Comparison of ENCODE assay signal across 7 cellular contexts in the genomic region with DNA sequence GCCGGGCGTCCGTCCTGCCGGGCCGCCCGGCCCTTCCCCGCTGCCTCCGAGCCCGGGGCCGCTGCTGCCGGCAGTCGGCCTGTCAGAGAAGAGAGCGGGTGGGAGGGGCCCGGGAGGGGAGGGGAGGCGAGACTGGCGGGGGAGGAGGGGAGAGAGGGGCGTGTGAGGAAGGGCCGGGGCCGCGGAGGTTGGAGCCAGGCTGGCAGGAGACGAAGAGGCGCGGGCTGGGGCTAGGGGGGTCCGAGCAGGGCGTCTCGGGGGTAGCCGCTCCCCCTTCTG. TPM values are rescaled to one million over a fixed set of nuclear protein-coding genes. Genes with fewer than 3 reads are reported as not detected.
DNase-seq lines count a peak whose midpoint lies in the region; ATAC-seq and TF ChIP-seq lines count a peak whose summit lies in the region.

No MANE protein-coding gene starts in this region.

- no peaks in the 10 kb centered on the region for H3K9me3 ChIP-seq in HUES6 (ENCODE audit: control insufficient read depth, insufficient read depth, low read depth, low read length)
- no peaks in the 10 kb centered on the region for H3K9me3 ChIP-seq in skeletal muscle tissue (ENCODE audit: control insufficient read depth in 3 of 3, low read length in 3 of 3)

- H3K4me1 ChIP-seq in HUES6 (ENCODE audit: control insufficient read depth, insufficient read depth, low read length) (peaks cover 9% of the 10 kb centered on the region), skeletal muscle tissue (ENCODE audit: control insufficient read depth in 3 of 3, insufficient read depth in 3 of 3, low read length in 3 of 3) (peaks cover 11 to 17% (median 13%) of the 10 kb centered on the region in 3 donors)

- no peak for TF ChIP-seq CTCF in GM10248 (IDR thresholded peaks at IDR 0.05; ENCODE audit: control extremely low read depth, extremely low read depth, low read depth, missing control alignments)

- ATAC-seq in GM21423 (IDR thresholded peaks at IDR 0.05; ENCODE audit: unreplicated experiment) (peak; percentile 22), left ventricle myocardium superior (peak; percentile 79)
- ATAC-seq in activated T-cell treated with anti-CD3 and anti-CD28 coated beads, Interleukin-2, amount 50 U/mL, for 4 hours: peak; percentile 62 to 63

- H3K4me1 Mint-ChIP-seq in activated T-cell treated with anti-CD3 and anti-CD28 coated beads, Interleukin-2, amount 50 U/mL, for 4 hours (ENCODE audit: low read depth): peaks cover 44% of the 10 kb centered on the region

- intact Hi-C loops in left ventricle myocardium superior (cut with micrococcal nuclease): no loop called here

- H3K4me3 Mint-ChIP-seq in activated T-cell treated with anti-CD3 and anti-CD28 coated beads, Interleukin-2, amount 50 U/mL, for 4 hours: peak overlapping the region; percentile 93

- CTCF ChIA-PET in GM10248 (lab: Yijun Ruan, JAX): interaction anchor here (1.1 to 1.8 kb wide), 8 partner anchors 9 to 238 kb away, joined by 3 to 7 read pairs (median 4); no protein-coding TSS in a partner anchor

- POLR2A ChIA-PET in GM10248 (lab: Yijun Ruan, JAX): interaction anchor here (0.9 to 1.4 kb wide), 5 partner anchors 17 to 94 kb away, joined by 3 to 7 read pairs (median 5); a partner anchor contains a TSS

- H3K36me3 Mint-ChIP-seq in activated T-cell treated with anti-CD3 and anti-CD28 coated beads, Interleukin-2, amount 50 U/mL, for 4 hours (ENCODE audit: insufficient read depth): peaks cover 2% of the 10 kb centered on the region

- H3K36me3 ChIP-seq in HUES6 (ENCODE audit: control insufficient read depth, insufficient read depth, low read length): no peaks in the 10 kb centered on the region
- no peaks in the 10 kb centered on the region for H3K36me3 ChIP-seq in skeletal muscle tissue (ENCODE audit: control insufficient read depth in 3 of 3, insufficient read depth in 3 of 3, low read length in 3 of 3)

- no peaks in the 10 kb centered on the region for H3K9me3 Mint-ChIP-seq in activated T-cell treated with anti-CD3 and anti-CD28 coated beads, Interleukin-2, amount 50 U/mL, for 4 hours

- no peaks in the 10 kb centered on the region for H3K27me3 Mint-ChIP-seq in activated T-cell treated with anti-CD3 and anti-CD28 coated beads, Interleukin-2, amount 50 U/mL, for 4 hours (ENCODE audit: low read depth)

- DNase-seq in GM10248 (ENCODE audit: extremely low spot score): peak; percentile 73
- DNase-seq in activated T-cell treated with anti-CD3 and anti-CD28 coated beads, Interleukin-2, amount 50 U/mL, for 4 hours: peak; percentile 78
- no peak for DNase-seq in left ventricle myocardium superior
- no peak for DNase-seq in NCI-H2107 treated with DMSO at 0.1 percent for 48 hours (lab: John Stamatoyannopoulos, UW; ENCODE audit: unreplicated experiment)

- no peak overlapping the region for H3K9ac ChIP-seq in HUES6 (ENCODE audit: low read length)
- peak overlapping the region; percentile 76 to 90 (median 89) for H3K9ac ChIP-seq in skeletal muscle tissue (ENCODE audit: low read depth in 1 of 3, low read length in 3 of 3)

- no peak overlapping the region for H3K27ac ChIP-seq in HUES6 (ENCODE audit: low read depth, low read length)
- H3K27ac ChIP-seq in skeletal muscle tissue (ENCODE audit: low read depth, low read length): peak overlapping the region; percentile 99

- no peaks in the 10 kb centered on the region for H3K27me3 ChIP-seq in HUES6 (ENCODE audit: control insufficient read depth, insufficient read depth, low read length)
- H3K27me3 ChIP-seq in skeletal muscle tissue (ENCODE audit: control insufficient read depth in 3 of 3, insufficient read depth in 3 of 3, low read length in 3 of 3): no peaks in the 10 kb centered on the region

- peak overlapping the region; percentile 84 for H3K4me3 ChIP-seq in HUES6 (ENCODE audit: low read depth, low read length)
- H3K4me3 ChIP-seq in skeletal muscle tissue (ENCODE audit: low read length in 3 of 3): peak overlapping the region; percentile 89 to 93 (median 92)

RNA-seq across cellular contexts. Expression of a gene that starts 0.6 kb away (rescaled TPM):
- 10 to 100 TPM in 2 of 3 donors, 1 to 10 TPM in 1; 7.2 to 11.7 (median 10.1) TPM for total RNA-seq in activated T-cell treated with anti-CD3 and anti-CD28 coated beads, Interleukin-2, amount 50 U/mL, for 4 hours
- total RNA-seq in left ventricle myocardium superior (28.3 TPM), skeletal muscle tissue (12.0 TPM)

Comparison
In these comparisons a context has a peak if more than half of its experiments do, and no peak if none do; other contexts are left out.
1. DNase-seq: peak in GM10248 (single experiment) and activated T-cell treated with anti-CD3 and anti-CD28 coated beads, Interleukin-2, amount 50 U/mL, for 4 hours (single experiment); none in left ventricle myocardium superior (single experiment) and NCI-H2107 treated with DMSO at 0.1 percent for 48 hours (single experiment).
2. ATAC-seq: peak in every context shown above with its lines; median percentile 79 in left ventricle myocardium superior; 62 in activated T-cell treated with anti-CD3 and anti-CD28 coated beads, Interleukin-2, amount 50 U/mL, for 4 hours; 22 in GM21423.